ENCODE assay signal across 8 cellular contexts in the genomic region with DNA sequence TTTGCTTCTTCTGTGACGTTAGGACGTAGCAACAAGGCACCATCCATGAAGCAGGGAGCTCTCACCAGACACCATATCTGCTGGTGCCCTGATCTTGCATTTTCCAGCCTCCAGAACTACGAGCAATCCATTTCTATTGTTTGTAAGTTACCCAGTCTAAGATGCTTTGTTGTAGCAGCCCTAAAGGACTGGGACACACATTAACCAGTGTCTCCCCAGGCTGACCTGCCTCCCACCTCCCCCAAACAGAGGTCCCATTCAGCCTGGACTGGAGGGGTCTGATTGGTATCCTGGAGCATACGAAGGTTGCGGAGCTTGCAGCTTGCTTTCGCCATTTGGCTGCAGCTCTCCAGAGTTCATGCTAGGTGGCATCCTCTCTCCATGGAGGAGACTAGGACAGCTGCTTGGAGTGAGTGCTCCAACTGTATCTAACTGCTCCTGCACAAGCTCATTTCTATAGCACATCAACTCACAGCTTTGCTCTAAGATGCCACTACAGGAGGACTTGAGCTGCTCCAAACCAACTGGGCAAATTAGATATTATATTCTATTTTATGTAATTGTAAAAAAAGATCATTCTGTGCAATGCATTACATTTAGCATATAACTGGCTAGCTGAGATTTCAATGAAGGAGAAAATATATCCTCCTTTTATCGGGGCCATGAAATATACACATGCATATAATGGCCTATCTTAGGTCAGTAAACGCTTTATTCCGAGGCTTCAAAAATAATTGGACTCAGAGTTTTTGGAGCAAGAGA. TPM values are rescaled to one million over a fixed set of nuclear protein-coding genes. Genes with fewer than 3 reads are reported as not detected.
DNase-seq lines count a peak whose midpoint lies in the region; ATAC-seq and TF ChIP-seq lines count a peak whose summit lies in the region.

No MANE protein-coding gene starts in this region.

- H3K36me3 ChIP-seq in PC-9 (ENCODE audit: low read depth) (no peaks in the 10 kb centered on the region), heart left ventricle (no peaks in the 10 kb centered on the region)

- DNase-seq in activated gamma-delta T cell treated with Interleukin-2 at 50 U/mL for 16 hours (peak; percentile 29), activated gamma-delta T cell (lab: John Stamatoyannopoulos, UW) (no peak), PC-9 (peak; percentile 27 to 44), amniotic epithelial cell (ENCODE audit: low read depth) (peak; percentile 87), heart left ventricle (peak in 4 of 5 donors; percentile 68 to 76 (median 72)), posterior cingulate gyrus (peak in 9 of 10 donors; percentile 40 to 94 (median 64))

- H3K4me2 ChIP-seq in PC-9, result no peak overlapping the region

- CTCF ChIA-PET in PC-9 (lab: Charles Lee), result interaction anchor here (0.7 kb wide), 2 partner anchors 245 to 246 kb away, joined by 4 read pairs; no protein-coding TSS in a partner anchor

- no peaks in the 10 kb centered on the region for H4K20me1 ChIP-seq in PC-9 (ENCODE audit: insufficient read depth)

- BruUV-seq in PC-9 (replicated peaks; lab: Mats Ljungman, UMichigan), result no TSS peak

- H3K27ac ChIP-seq in PC-9, result no peak overlapping the region
- H3K27ac ChIP-seq in heart left ventricle, result no peak overlapping the region

- no peak for TF ChIP-seq POLR2A in heart left ventricle (IDR thresholded peaks at IDR 0.05)

- H3K4me1 ChIP-seq in PC-9 (replicated peaks; ENCODE audit: insufficient read depth) (peaks cover 22% of the 10 kb centered on the region), heart left ventricle (peaks cover 0 to 9% (median 1%) of the 10 kb centered on the region in 12 donors)

- H3K4me3 ChIP-seq in PC-9 (no peak overlapping the region), heart left ventricle (no peak overlapping the region)

- no peaks in the 10 kb centered on the region for H3K79me2 ChIP-seq in PC-9 (ENCODE audit: low read depth)

- H3K9me3 ChIP-seq in PC-9 (ENCODE audit: insufficient read depth, low read depth), result no peaks in the 10 kb centered on the region
- H3K9me3 ChIP-seq in heart left ventricle, result no peaks in the 10 kb centered on the region

- POLR2A ChIA-PET in PC-9 (lab: Charles Lee; ENCODE audit: unreplicated experiment), result no interaction called here

- no peaks in the 10 kb centered on the region for H3K27me3 ChIP-seq in PC-9 (ENCODE audit: insufficient read depth, low read depth)
- H3K27me3 ChIP-seq in heart left ventricle, result no peaks in the 10 kb centered on the region

- no peaks in the 10 kb centered on the region for H3K9me2 ChIP-seq in PC-9 (ENCODE audit: insufficient read depth)

- intact Hi-C loops in PC-9 (cut with micrococcal nuclease; ENCODE audit: unreplicated experiment), result loop anchor here (2.0 to 10.0 kb wide), 3 partner anchors 289 to 635 kb away; a partner anchor contains a TSS
- intact Hi-C loops in heart left ventricle (cut with DNase I), result loop anchor here in 8 of 10 donors (1.0 to 10.0 kb wide), 8 partner anchors 217 to 403 kb away; a partner anchor contains a TSS
- intact Hi-C loops in posterior cingulate gyrus (cut with DNase I), result loop anchor here (2.0 kb wide), 2 partner anchors 217 to 245 kb away; no protein-coding TSS in a partner anchor

- H2AFZ ChIP-seq in PC-9, result no peak overlapping the region

- WGBS in heart left ventricle, 4 donors, result 39 to 49% (median 44%) methylated on average over 6 to 9 of the region's 9 CpGs

- ATAC-seq in HG03432 (IDR thresholded peaks at IDR 0.05; ENCODE audit: unreplicated experiment) (peak; percentile 70), heart left ventricle (peak; percentile 82 to 98 (median 97)), HG03135 (IDR thresholded peaks at IDR 0.05; ENCODE audit: unreplicated experiment) (no peak)

- H3F3A ChIP-seq in PC-9 (ENCODE audit: insufficient read depth, low read depth), result peaks cover 9% of the 10 kb centered on the region; the same call in 1 of the 2 replicates

- TF ChIP-seq CTCF in PC-9 (conservative IDR thresholded peaks at IDR 0.05) (peak; percentile 63), heart left ventricle (IDR thresholded peaks at IDR 0.05) (peak; percentile 63 to 92 (median 84))

RNA-seq across cellular contexts. Expression of a gene that starts 8.0 kb away (rescaled TPM):
- 4.8 and 5.3 TPM in 2 replicates for total RNA-seq in PC-9 (2021)
- 10 to 100 TPM; 17.0 to 58.0 (median 32.2) TPM for total RNA-seq in heart left ventricle
- polyA plus RNA-seq in heart left ventricle, result 10 to 100 TPM; 13.1 to 27.6 TPM

RNA-seq across cellular contexts. Expression of a gene that starts 20.8 kb away (rescaled TPM):
- total RNA-seq in PC-9 (2021) (110 and 144 TPM in 2 replicates), heart left ventricle (100 to 1,000 TPM; 199 to 385 (median 267) TPM)
- 100 to 1,000 TPM; 130 to 257 TPM for polyA plus RNA-seq in heart left ventricle

RNA-seq across cellular contexts. Expression of a gene that starts 33.9 kb away (rescaled TPM):
- 15.4 and 18.3 TPM in 2 replicates for total RNA-seq in PC-9 (2021)
- 10 to 100 TPM; 33.2 to 48.9 (median 39.6) TPM for total RNA-seq in heart left ventricle
- polyA plus RNA-seq in heart left ventricle, result 10 to 100 TPM; 60.6 to 68.5 TPM
